Comparison of ENCODE assay signal across 29 cellular contexts in the genomic region with DNA sequence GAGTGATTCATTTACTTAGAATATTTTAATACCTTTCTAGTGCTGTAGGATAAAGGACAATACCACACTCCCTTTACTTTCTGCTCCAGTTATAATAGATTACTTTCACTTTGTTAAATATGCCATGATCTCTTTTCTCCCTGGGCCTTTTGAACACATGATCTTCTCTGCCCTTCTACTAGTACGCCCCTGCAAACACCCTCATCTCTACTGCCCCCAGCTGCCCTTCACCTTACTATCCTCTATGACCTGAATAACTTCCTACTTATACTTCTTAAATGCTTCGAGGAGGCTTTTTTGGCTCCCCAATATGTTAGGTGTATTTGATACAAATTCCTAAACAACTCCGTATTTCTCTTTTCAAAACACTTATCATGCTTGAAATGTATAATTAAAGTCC.
"Had no signal": no experiment of that assay in that cellular context is flagged by ENCODE, and none has a peak within 500 bp of the region (broad histone marks: within the 10 kb centered on the region; RNA-seq: fewer than 3 reads in every experiment).

No MANE protein-coding gene starts in this region.

- H3K4me1 ChIP-seq: gastrocnemius medialis, left ventricle myocardium inferior, right lobe of liver, tibial nerve had no signal

- FAIRE-seq: astrocyte, TTC549 had no signal

- H3K27ac Mint-ChIP-seq: activated CD4-positive, alpha-beta T cell treated with anti-CD3 and anti-CD28 coated beads, Interleukin-2, amount 10 ng/mL, durations not matched to agents 7 days and 5 days; activated CD8-positive, alpha-beta T cell treated with anti-CD3 and anti-CD28 coated beads for 36 hours; activated T-helper 17 cell treated with anti-CD3 and anti-CD28 coated beads, Interleukin-2, amount 50 U/mL, for 72 hours; mesothelial cell of epicardium; nephron progenitor cell; progenitor cell of endocrine pancreas had no signal

- H3K4me1 Mint-ChIP-seq: activated CD4-positive, alpha-beta T cell treated with anti-CD3 and anti-CD28 coated beads, Interleukin-2, amount 10 ng/mL, durations not matched to agents 7 days and 5 days; activated T-helper 17 cell treated with anti-CD3 and anti-CD28 coated beads, Interleukin-2, amount 50 U/mL, for 72 hours; mesothelial cell of epicardium; naive B cell; nephron progenitor cell had no signal

- H3K27me3 Mint-ChIP-seq: activated CD4-positive, alpha-beta T cell treated with anti-CD3 and anti-CD28 coated beads, Interleukin-2, amount 10 ng/mL, durations not matched to agents 7 days and 5 days; activated CD8-positive, alpha-beta T cell treated with anti-CD3 and anti-CD28 coated beads for 36 hours; activated T-helper 17 cell treated with anti-CD3 and anti-CD28 coated beads, Interleukin-2, amount 50 U/mL, for 72 hours; naive B cell; progenitor cell of endocrine pancreas had no signal

- ATAC-seq: activated CD8-positive, alpha-beta T cell treated with anti-CD3 and anti-CD28 coated beads for 36 hours; activated T-cell treated with anti-CD3 and anti-CD28 coated beads, Interleukin-2, amount 50 U/mL, for 4 hours; activated T-helper 17 cell treated with anti-CD3 and anti-CD28 coated beads, Interleukin-2, amount 50 U/mL, for 72 hours; gastrocnemius medialis; right lobe of liver had no signal

- H3K4me3 ChIP-seq: coronary artery, dorsolateral prefrontal cortex, gastrocnemius medialis, left ventricle myocardium inferior, right lobe of liver, tibial nerve had no signal

- H3K27me3 ChIP-seq: brain microvascular endothelial cell, dorsolateral prefrontal cortex, gastrocnemius medialis, neutrophil, right lobe of liver, tibial nerve had no signal

- H3K9me3 ChIP-seq: gastrocnemius medialis, neutrophil, right lobe of liver, tibial nerve had no signal

- H3K9me3 Mint-ChIP-seq: mesothelial cell of epicardium, nephron progenitor cell had no signal

- H3K36me3 Mint-ChIP-seq: mesothelial cell of epicardium, naive B cell had no signal

- H3K4me3 Mint-ChIP-seq: activated CD4-positive, alpha-beta T cell treated with anti-CD3 and anti-CD28 coated beads, Interleukin-2, amount 10 ng/mL, durations not matched to agents 7 days and 5 days; activated CD8-positive, alpha-beta T cell treated with anti-CD3 and anti-CD28 coated beads for 36 hours; activated T-cell treated with anti-CD3 and anti-CD28 coated beads, Interleukin-2, amount 50 U/mL, for 4 hours; activated T-helper 17 cell treated with anti-CD3 and anti-CD28 coated beads, Interleukin-2, amount 50 U/mL, for 72 hours; mesothelial cell of epicardium; naive B cell; nephron progenitor cell had no signal

- H3K27ac ChIP-seq: brain microvascular endothelial cell, coronary artery, dorsolateral prefrontal cortex, gastrocnemius medialis, left ventricle myocardium inferior, neutrophil, right lobe of liver, tibial nerve, WERI-Rb-1 had no signal

- DNase-seq: activated CD4-positive, alpha-beta T cell treated with anti-CD3 and anti-CD28 coated beads for 1 hour; activated CD4-positive, alpha-beta T cell treated with anti-CD3 and anti-CD28 coated beads, Interleukin-2, amount 10 ng/mL, durations not matched to agents 7 days and 5 days; activated CD8-positive, alpha-beta T cell treated with anti-CD3 and anti-CD28 coated beads for 36 hours; activated gamma-delta T cell treated with Interleukin-2 at 50 U/mL for 16 hours; activated naive CD4-positive, alpha-beta T cell treated with anti-CD3 and anti-CD28 coated beads, Interleukin-2, amount 50 U/mL, for 16 hours; activated T-cell treated with anti-CD3 and anti-CD28 coated beads, Interleukin-2, amount 50 U/mL, for 4 hours; amniotic stem cell; brain microvascular endothelial cell; dorsolateral prefrontal cortex; effector memory CD4-positive, alpha-beta T cell; erythroblast; gastrocnemius medialis; glutamatergic neuron; islet precursor cell; left ventricle myocardium inferior; naive B cell; nephron progenitor cell; right lobe of liver; stimulated activated CD4-positive, alpha-beta T cell treated with anti-CD3 and anti-CD28 coated beads, Interleukin-2, amount 100 ng/mL, for 48 hours; stimulated activated naive CD4-positive, alpha-beta T cell treated with Interleukin-2 at 50 U/mL for 16 hours; WERI-Rb-1 had no signal

- H3K36me3 ChIP-seq: brain microvascular endothelial cell, gastrocnemius medialis, left ventricle myocardium inferior, neutrophil, right lobe of liver, tibial nerve, WERI-Rb-1 had no signal
